1 cellular context compared by ENCODE assay signal in genomic region chr1:26134466-26134865, GRCh38.
TF ChIP-seq lines count a peak whose summit lies in the region.

No MANE protein-coding gene starts in this region.

TF ChIP-seq in HepG2, 621 proteins besides CTCF, POLR2A, EP300 and RAD21:
- peak; percentile 25; the same call in 1 of the 2 replicates for TF ChIP-seq GATAD2A (CRISPR knock-in tag; IDR thresholded peaks at IDR 0.05)
- TF ChIP-seq, protein P1, sequence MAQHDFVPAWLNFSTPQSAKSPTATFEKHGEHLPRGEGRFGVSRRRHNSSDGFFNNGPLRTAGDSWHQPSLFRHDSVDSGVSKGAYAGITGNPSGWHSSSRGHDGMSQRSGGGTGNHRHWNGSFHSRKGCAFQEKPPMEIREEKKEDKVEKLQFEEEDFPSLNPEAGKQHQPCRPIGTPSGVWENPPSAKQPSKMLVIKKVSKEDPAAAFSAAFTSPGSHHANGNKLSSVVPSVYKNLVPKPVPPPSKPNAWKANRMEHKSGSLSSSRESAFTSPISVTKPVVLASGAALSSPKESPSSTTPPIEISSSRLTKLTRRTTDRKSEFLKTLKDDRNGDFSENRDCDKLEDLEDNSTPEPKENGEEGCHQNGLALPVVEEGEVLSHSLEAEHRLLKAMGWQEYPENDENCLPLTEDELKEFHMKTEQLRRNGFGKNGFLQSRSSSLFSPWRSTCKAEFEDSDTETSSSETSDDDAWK (CRISPR knock-in tag; IDR thresholded peaks at IDR 0.05) = no peak
- TF ChIP-seq, protein P2, sequence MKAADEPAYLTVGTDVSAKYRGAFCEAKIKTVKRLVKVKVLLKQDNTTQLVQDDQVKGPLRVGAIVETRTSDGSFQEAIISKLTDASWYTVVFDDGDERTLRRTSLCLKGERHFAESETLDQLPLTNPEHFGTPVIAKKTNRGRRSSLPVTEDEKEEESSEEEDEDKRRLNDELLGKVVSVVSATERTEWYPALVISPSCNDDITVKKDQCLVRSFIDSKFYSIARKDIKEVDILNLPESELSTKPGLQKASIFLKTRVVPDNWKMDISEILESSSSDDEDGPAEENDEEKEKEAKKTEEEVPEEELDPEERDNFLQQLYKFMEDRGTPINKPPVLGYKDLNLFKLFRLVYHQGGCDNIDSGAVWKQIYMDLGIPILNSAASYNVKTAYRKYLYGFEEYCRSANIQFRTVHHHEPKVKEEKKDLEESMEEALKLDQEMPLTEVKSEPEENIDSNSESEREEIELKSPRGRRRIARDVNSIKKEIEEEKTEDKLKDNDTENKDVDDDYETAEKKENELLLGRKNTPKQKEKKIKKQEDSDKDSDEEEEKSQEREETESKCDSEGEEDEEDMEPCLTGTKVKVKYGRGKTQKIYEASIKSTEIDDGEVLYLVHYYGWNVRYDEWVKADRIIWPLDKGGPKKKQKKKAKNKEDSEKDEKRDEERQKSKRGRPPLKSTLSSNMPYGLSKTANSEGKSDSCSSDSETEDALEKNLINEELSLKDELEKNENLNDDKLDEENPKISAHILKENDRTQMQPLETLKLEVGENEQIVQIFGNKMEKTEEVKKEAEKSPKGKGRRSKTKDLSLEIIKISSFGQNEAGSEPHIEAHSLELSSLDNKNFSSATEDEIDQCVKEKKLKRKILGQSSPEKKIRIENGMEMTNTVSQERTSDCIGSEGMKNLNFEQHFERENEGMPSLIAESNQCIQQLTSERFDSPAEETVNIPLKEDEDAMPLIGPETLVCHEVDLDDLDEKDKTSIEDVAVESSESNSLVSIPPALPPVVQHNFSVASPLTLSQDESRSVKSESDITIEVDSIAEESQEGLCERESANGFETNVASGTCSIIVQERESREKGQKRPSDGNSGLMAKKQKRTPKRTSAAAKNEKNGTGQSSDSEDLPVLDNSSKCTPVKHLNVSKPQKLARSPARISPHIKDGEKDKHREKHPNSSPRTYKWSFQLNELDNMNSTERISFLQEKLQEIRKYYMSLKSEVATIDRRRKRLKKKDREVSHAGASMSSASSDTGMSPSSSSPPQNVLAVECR (CRISPR knock-in tag; IDR thresholded peaks at IDR 0.05; ENCODE audit: borderline replicate concordance) = no peak
- TF ChIP-seq ZNF546 (CRISPR knock-in tag; conservative IDR thresholded peaks at IDR 0.05) = no peak
- TF ChIP-seq, protein P3, sequence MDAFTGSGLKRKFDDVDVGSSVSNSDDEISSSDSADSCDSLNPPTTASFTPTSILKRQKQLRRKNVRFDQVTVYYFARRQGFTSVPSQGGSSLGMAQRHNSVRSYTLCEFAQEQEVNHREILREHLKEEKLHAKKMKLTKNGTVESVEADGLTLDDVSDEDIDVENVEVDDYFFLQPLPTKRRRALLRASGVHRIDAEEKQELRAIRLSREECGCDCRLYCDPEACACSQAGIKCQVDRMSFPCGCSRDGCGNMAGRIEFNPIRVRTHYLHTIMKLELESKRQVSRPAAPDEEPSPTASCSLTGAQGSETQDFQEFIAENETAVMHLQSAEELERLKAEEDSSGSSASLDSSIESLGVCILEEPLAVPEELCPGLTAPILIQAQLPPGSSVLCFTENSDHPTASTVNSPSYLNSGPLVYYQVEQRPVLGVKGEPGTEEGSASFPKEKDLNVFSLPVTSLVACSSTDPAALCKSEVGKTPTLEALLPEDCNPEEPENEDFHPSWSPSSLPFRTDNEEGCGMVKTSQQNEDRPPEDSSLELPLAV (CRISPR knock-in tag; conservative IDR thresholded peaks at IDR 0.05; ENCODE audit: low read depth) = no peak
- TF ChIP-seq FOXA3 (CRISPR knock-in tag; IDR thresholded peaks at IDR 0.05) = peak; percentile 32; the same call in 1 of the 2 replicates
- TF ChIP-seq BCL3 (CRISPR knock-in tag; IDR thresholded peaks at IDR 0.05) = no peak
- peak in 1 of 2 experiments; percentile 37; a peak in 1 of 4 replicates for TF ChIP-seq NR2F1 (CRISPR knock-in tag; IDR thresholded peaks at IDR 0.05)
- TF ChIP-seq ISL2 (CRISPR knock-in tag; IDR thresholded peaks at IDR 0.05) = no peak
- no peak for TF ChIP-seq IRX3 (CRISPR knock-in tag; IDR thresholded peaks at IDR 0.05; ENCODE audit: borderline replicate concordance, low read depth)
- peak; percentile 47; the same call in 1 of the 2 replicates for TF ChIP-seq GFI1 (CRISPR knock-in tag; IDR thresholded peaks at IDR 0.05; ENCODE audit: borderline replicate concordance)
- TF ChIP-seq SRSF1 (optimal IDR thresholded peaks at IDR 0.05; ENCODE audit: low read depth, low read length) = no peak
- TF ChIP-seq PREB (CRISPR knock-in tag; IDR thresholded peaks at IDR 0.05) = no peak
- no peak for TF ChIP-seq SRSF9 (IDR thresholded peaks at IDR 0.05; ENCODE audit: borderline replicate concordance, insufficient read depth, low read depth, low read length, poor library complexity, severe bottlenecking)
- no peak for TF ChIP-seq TGIF2 (CRISPR knock-in tag; IDR thresholded peaks at IDR 0.05)
- TF ChIP-seq FOSL2 (CRISPR knock-in tag; IDR thresholded peaks at IDR 0.05) = peak; percentile 47
- no peak for TF ChIP-seq ZSCAN31 (CRISPR knock-in tag; IDR thresholded peaks at IDR 0.05; ENCODE audit: low read depth)
- TF ChIP-seq KAT2B (IDR thresholded peaks at IDR 0.05; ENCODE audit: borderline replicate concordance, low read depth, low read length) = peak; percentile 98
- TF ChIP-seq, protein P4, sequence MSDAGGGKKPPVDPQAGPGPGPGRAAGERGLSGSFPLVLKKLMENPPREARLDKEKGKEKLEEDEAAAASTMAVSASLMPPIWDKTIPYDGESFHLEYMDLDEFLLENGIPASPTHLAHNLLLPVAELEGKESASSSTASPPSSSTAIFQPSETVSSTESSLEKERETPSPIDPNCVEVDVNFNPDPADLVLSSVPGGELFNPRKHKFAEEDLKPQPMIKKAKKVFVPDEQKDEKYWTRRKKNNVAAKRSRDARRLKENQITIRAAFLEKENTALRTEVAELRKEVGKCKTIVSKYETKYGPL (CRISPR knock-in tag; IDR thresholded peaks at IDR 0.05) = no peak
- no peak for TF ChIP-seq HDAC1 (CRISPR knock-in tag; IDR thresholded peaks at IDR 0.05)
- TF ChIP-seq ZBTB8A (CRISPR knock-in tag; IDR thresholded peaks at IDR 0.05; ENCODE audit: borderline replicate concordance, low read depth) = no peak
